8 cellular contexts compared by ENCODE assay signal in genomic region chr9:136864996-136865767, GRCh38. TPM values are rescaled to one million over a fixed set of nuclear protein-coding genes. Genes with fewer than 3 reads are reported as not detected.
DNase-seq lines count a peak whose midpoint lies in the region; ATAC-seq and TF ChIP-seq lines count a peak whose summit lies in the region.

No MANE protein-coding gene starts in this region.

- intact Hi-C loops in mucosa of descending colon (cut with DNase I, micrococcal nuclease): no loop called here
- intact Hi-C loops in sciatic nerve (cut with DNase I): no loop called here

- H3K27ac Mint-ChIP-seq in chondrocyte (ENCODE audit: unreplicated experiment): peak overlapping the region; percentile 74

- no peak for DNase-seq in chondrocyte (ENCODE audit: low spot score)
- DNase-seq in mucosa of descending colon: peak in 2 of 3 donors; percentile 13 to 26
- DNase-seq in NCI-H2171 (lab: John Stamatoyannopoulos, UW): no peak
- no peak for DNase-seq in sciatic nerve (ENCODE audit: low spot score)

- peaks cover 6% of the 10 kb centered on the region for H3K36me3 Mint-ChIP-seq in chondrocyte (ENCODE audit: low read depth)

- H3K27ac ChIP-seq in 22Rv1 (peak overlapping the region; percentile 77), KMS-11 (no peak overlapping the region)

- no peaks in the 10 kb centered on the region for H4K20me1 ChIP-seq in KMS-11 (ENCODE audit: insufficient read depth)

- H3K9me3 Mint-ChIP-seq in chondrocyte (ENCODE audit: low read depth): no peaks in the 10 kb centered on the region

- no peak for TF ChIP-seq CTCF in 22Rv1 (IDR thresholded peaks at IDR 0.05)
- TF ChIP-seq CTCF in KMS-11 (conservative IDR thresholded peaks at IDR 0.05; ENCODE audit: low read depth, low read length): no peak
- no peak for TF ChIP-seq CTCF in chondrocyte (IDR thresholded peaks at IDR 0.05)
- no peak for TF ChIP-seq CTCF in mucosa of descending colon (IDR thresholded peaks at IDR 0.05)

- H2AFZ ChIP-seq in KMS-11 (ENCODE audit: low read depth): no peak overlapping the region

- H3K9me3 ChIP-seq in mucosa of descending colon: no peaks in the 10 kb centered on the region

- no peaks in the 10 kb centered on the region; the same call in 1 of the 2 replicates for H3K36me3 ChIP-seq in KMS-11 (ENCODE audit: insufficient read depth)
- H3K36me3 ChIP-seq in mucosa of descending colon (ENCODE audit: low read depth): no peaks in the 10 kb centered on the region

- ATAC-seq in mucosa of descending colon (peak; percentile 1), HG03025 (IDR thresholded peaks at IDR 0.05; ENCODE audit: low FRiP score, unreplicated experiment) (no peak), HG03521 (IDR thresholded peaks at IDR 0.05; ENCODE audit: unreplicated experiment) (no peak), sciatic nerve (no peak)

- H3K4me1 ChIP-seq in KMS-11 (ENCODE audit: low read depth, poor library complexity, severe bottlenecking) (peaks cover 13% of the 10 kb centered on the region), mucosa of descending colon (ENCODE audit: low read depth) (peaks cover 28% of the 10 kb centered on the region)

- peaks cover 14% of the 10 kb centered on the region for H3K4me1 Mint-ChIP-seq in chondrocyte (ENCODE audit: low read depth)

- H3K4me3 ChIP-seq in KMS-11 (IDR thresholded peaks at IDR 0.05; ENCODE audit: insufficient read depth, low read depth, low read length) (no peak overlapping the region), mucosa of descending colon (peak overlapping the region; percentile 86)

- H3K4me2 ChIP-seq in KMS-11: peak overlapping the region; percentile 80

- H3K9ac ChIP-seq in KMS-11: no peak overlapping the region

- H3K4me3 Mint-ChIP-seq in chondrocyte (ENCODE audit: unreplicated experiment): peak overlapping the region; percentile 79

- H3K79me2 ChIP-seq in KMS-11 (ENCODE audit: insufficient read depth, low read depth): peaks cover 21% of the 10 kb centered on the region

- H3K27me3 Mint-ChIP-seq in chondrocyte (ENCODE audit: low read depth): no peaks in the 10 kb centered on the region

- no peaks in the 10 kb centered on the region for H3K27me3 ChIP-seq in KMS-11 (ENCODE audit: insufficient read depth, low read depth)

RNA-seq across cellular contexts. Expression of gene EDF1, which starts 0.9 kb away (rescaled TPM):
- total RNA-seq in chondrocyte (296 to 328 TPM (median 320 TPM) in 3 replicates), mucosa of descending colon (100 to 1,000 TPM; 311 to 445 (median 397) TPM), sciatic nerve (201 TPM)

RNA-seq across cellular contexts. Expression of gene MAMDC4, which starts 13.0 kb away (rescaled TPM):
- total RNA-seq in chondrocyte: 7.7 to 9.2 TPM (median 7.7 TPM) in 3 replicates
- total RNA-seq in mucosa of descending colon: 10 to 100 TPM; 15.4 to 43.8 (median 18.5) TPM
- total RNA-seq in sciatic nerve: 3.0 TPM

RNA-seq across cellular contexts. Expression of gene PHPT1, which starts 16.0 kb away (rescaled TPM):
- total RNA-seq in chondrocyte (165 to 193 TPM (median 192 TPM) in 3 replicates), mucosa of descending colon (100 to 1,000 TPM in 2 of 3 donors, 10 to 100 TPM in 1; 96.4 to 163 (median 102) TPM), sciatic nerve (76.4 TPM)

RNA-seq across cellular contexts. Expression of gene TRAF2, which starts 21.1 kb away (rescaled TPM):
- total RNA-seq in chondrocyte (9.6 to 12.4 TPM (median 10.4 TPM) in 3 replicates), mucosa of descending colon (10 to 100 TPM; 19.6 to 28.2 (median 21.1) TPM), sciatic nerve (17.0 TPM)

RNA-seq across cellular contexts. Expression of gene AJM1, which starts 22.9 kb away (rescaled TPM):
- 6.3 to 7.5 TPM (median 7.4 TPM) in 3 replicates for total RNA-seq in chondrocyte
- 10 to 100 TPM in 2 of 3 donors, 1 to 10 TPM in 1; 7.4 to 21.6 (median 16.4) TPM for total RNA-seq in mucosa of descending colon
- total RNA-seq in sciatic nerve: 3.1 TPM

Comparison
In these comparisons a context has a peak if more than half of its experiments do, and no peak if none do; other contexts are left out.
1. DNase-seq: peak in mucosa of descending colon (2 of 3); none in chondrocyte (single experiment), NCI-H2171 (single experiment) and sciatic nerve (single experiment).